In the genomic region with DNA sequence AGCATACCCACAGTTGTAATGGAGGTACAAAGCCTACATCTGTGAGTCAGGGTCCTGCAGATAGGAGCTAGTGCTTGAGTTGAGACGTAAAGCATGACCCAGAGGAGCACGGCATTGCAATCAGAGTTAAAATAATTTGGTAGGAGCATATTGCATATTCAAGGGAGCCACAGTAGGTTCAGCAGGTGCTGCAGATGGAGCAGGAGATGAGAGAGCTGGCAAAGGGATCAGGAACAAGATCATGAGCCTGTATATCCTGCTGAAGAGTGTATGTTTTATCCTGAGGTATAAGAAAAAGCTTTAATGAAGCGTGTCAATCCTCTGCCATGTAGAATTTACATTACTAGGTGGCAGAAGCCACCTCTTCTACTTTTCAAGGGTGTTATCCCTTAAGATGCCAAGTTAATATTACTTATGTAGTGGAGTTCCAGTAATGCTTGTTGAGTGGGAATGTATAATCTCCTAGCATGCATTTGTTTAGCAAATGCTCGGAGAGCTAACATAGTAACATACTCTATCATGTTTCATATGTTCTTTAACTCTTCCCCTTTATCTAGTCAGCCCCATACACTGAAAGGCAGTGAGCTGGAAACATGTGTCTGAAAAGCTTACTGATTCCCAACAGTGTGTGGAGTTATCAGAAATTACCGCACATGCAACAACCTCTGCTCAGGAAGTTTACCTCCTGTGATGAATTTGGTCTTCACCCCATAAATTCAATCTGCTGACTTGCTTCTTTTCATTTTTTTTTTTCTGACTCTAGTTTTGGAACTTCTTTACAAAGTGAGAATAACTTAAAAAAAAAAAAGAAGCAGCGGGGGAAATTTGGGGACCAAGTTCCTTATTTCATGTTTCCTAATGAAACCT, we compare ENCODE assay signal across 1 cellular context.
TF ChIP-seq lines count a peak whose summit lies in the region.

No MANE protein-coding gene starts in this region.

TF ChIP-seq in K562, 482 proteins besides CTCF, POLR2A, EP300 and RAD21 (continued from another document and continues in another):
- TF ChIP-seq HMBOX1 (IDR thresholded peaks at IDR 0.05) (peak; percentile 46; the same call in 1 of the 2 replicates), MYNN (IDR thresholded peaks at IDR 0.05) (no peak), MYNN (CRISPR knock-in tag; IDR thresholded peaks at IDR 0.05) (no peak), TCFL5 (CRISPR knock-in tag; conservative IDR thresholded peaks at IDR 0.05) (no peak), USF2 (CRISPR knock-in tag; IDR thresholded peaks at IDR 0.05) (no peak), ARID1B (IDR thresholded peaks at IDR 0.05) (peak; percentile 46; the same call in 1 of the 2 replicates), C11orf30 (IDR thresholded peaks at IDR 0.05; ENCODE audit: low read depth) (peak; percentile 67), ZBTB5 (IDR thresholded peaks at IDR 0.05) (no peak), ARID2 (IDR thresholded peaks at IDR 0.05) (no peak), CXXC5 (CRISPR knock-in tag; IDR thresholded peaks at IDR 0.05) (peak; percentile 58), NUFIP1 (IDR thresholded peaks at IDR 0.05; ENCODE audit: partially characterized antibody) (no peak), MECOM (CRISPR knock-in tag; IDR thresholded peaks at IDR 0.05) (peak; percentile 64; the same call in 1 of the 2 replicates), BHLHE40 (IDR thresholded peaks at IDR 0.05; ENCODE audit: low read length) (no peak; the same call in 1 of the 2 replicates), CCAR2 (IDR thresholded peaks at IDR 0.05; ENCODE audit: low read depth, low read length) (no peak), GATAD2A (IDR thresholded peaks at IDR 0.05) (no peak), E2F5 (CRISPR knock-in tag; IDR thresholded peaks at IDR 0.05) (no peak), HDAC2 (IDR thresholded peaks at IDR 0.05) (no peak), BCLAF1 (IDR thresholded peaks at IDR 0.05; ENCODE audit: borderline replicate concordance in 1 of 2, control insufficient read depth in 1 of 2, low read depth in 2 of 2, low read length in 1 of 2) (no peak)
- TF ChIP-seq, protein P1, sequence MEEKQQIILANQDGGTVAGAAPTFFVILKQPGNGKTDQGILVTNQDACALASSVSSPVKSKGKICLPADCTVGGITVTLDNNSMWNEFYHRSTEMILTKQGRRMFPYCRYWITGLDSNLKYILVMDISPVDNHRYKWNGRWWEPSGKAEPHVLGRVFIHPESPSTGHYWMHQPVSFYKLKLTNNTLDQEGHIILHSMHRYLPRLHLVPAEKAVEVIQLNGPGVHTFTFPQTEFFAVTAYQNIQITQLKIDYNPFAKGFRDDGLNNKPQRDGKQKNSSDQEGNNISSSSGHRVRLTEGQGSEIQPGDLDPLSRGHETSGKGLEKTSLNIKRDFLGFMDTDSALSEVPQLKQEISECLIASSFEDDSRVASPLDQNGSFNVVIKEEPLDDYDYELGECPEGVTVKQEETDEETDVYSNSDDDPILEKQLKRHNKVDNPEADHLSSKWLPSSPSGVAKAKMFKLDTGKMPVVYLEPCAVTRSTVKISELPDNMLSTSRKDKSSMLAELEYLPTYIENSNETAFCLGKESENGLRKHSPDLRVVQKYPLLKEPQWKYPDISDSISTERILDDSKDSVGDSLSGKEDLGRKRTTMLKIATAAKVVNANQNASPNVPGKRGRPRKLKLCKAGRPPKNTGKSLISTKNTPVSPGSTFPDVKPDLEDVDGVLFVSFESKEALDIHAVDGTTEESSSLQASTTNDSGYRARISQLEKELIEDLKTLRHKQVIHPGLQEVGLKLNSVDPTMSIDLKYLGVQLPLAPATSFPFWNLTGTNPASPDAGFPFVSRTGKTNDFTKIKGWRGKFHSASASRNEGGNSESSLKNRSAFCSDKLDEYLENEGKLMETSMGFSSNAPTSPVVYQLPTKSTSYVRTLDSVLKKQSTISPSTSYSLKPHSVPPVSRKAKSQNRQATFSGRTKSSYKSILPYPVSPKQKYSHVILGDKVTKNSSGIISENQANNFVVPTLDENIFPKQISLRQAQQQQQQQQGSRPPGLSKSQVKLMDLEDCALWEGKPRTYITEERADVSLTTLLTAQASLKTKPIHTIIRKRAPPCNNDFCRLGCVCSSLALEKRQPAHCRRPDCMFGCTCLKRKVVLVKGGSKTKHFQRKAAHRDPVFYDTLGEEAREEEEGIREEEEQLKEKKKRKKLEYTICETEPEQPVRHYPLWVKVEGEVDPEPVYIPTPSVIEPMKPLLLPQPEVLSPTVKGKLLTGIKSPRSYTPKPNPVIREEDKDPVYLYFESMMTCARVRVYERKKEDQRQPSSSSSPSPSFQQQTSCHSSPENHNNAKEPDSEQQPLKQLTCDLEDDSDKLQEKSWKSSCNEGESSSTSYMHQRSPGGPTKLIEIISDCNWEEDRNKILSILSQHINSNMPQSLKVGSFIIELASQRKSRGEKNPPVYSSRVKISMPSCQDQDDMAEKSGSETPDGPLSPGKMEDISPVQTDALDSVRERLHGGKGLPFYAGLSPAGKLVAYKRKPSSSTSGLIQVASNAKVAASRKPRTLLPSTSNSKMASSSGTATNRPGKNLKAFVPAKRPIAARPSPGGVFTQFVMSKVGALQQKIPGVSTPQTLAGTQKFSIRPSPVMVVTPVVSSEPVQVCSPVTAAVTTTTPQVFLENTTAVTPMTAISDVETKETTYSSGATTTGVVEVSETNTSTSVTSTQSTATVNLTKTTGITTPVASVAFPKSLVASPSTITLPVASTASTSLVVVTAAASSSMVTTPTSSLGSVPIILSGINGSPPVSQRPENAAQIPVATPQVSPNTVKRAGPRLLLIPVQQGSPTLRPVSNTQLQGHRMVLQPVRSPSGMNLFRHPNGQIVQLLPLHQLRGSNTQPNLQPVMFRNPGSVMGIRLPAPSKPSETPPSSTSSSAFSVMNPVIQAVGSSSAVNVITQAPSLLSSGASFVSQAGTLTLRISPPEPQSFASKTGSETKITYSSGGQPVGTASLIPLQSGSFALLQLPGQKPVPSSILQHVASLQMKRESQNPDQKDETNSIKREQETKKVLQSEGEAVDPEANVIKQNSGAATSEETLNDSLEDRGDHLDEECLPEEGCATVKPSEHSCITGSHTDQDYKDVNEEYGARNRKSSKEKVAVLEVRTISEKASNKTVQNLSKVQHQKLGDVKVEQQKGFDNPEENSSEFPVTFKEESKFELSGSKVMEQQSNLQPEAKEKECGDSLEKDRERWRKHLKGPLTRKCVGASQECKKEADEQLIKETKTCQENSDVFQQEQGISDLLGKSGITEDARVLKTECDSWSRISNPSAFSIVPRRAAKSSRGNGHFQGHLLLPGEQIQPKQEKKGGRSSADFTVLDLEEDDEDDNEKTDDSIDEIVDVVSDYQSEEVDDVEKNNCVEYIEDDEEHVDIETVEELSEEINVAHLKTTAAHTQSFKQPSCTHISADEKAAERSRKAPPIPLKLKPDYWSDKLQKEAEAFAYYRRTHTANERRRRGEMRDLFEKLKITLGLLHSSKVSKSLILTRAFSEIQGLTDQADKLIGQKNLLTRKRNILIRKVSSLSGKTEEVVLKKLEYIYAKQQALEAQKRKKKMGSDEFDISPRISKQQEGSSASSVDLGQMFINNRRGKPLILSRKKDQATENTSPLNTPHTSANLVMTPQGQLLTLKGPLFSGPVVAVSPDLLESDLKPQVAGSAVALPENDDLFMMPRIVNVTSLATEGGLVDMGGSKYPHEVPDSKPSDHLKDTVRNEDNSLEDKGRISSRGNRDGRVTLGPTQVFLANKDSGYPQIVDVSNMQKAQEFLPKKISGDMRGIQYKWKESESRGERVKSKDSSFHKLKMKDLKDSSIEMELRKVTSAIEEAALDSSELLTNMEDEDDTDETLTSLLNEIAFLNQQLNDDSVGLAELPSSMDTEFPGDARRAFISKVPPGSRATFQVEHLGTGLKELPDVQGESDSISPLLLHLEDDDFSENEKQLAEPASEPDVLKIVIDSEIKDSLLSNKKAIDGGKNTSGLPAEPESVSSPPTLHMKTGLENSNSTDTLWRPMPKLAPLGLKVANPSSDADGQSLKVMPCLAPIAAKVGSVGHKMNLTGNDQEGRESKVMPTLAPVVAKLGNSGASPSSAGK (IDR thresholded peaks at IDR 0.05): 0 out of 2 replicates have a peak, but pooled peaks have one; percentile 27
- TF ChIP-seq, protein P2, sequence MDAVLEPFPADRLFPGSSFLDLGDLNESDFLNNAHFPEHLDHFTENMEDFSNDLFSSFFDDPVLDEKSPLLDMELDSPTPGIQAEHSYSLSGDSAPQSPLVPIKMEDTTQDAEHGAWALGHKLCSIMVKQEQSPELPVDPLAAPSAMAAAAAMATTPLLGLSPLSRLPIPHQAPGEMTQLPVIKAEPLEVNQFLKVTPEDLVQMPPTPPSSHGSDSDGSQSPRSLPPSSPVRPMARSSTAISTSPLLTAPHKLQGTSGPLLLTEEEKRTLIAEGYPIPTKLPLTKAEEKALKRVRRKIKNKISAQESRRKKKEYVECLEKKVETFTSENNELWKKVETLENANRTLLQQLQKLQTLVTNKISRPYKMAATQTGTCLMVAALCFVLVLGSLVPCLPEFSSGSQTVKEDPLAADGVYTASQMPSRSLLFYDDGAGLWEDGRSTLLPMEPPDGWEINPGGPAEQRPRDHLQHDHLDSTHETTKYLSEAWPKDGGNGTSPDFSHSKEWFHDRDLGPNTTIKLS (IDR thresholded peaks at IDR 0.05; ENCODE audit: borderline replicate concordance, low read depth): no peak
- TF ChIP-seq, protein P3, sequence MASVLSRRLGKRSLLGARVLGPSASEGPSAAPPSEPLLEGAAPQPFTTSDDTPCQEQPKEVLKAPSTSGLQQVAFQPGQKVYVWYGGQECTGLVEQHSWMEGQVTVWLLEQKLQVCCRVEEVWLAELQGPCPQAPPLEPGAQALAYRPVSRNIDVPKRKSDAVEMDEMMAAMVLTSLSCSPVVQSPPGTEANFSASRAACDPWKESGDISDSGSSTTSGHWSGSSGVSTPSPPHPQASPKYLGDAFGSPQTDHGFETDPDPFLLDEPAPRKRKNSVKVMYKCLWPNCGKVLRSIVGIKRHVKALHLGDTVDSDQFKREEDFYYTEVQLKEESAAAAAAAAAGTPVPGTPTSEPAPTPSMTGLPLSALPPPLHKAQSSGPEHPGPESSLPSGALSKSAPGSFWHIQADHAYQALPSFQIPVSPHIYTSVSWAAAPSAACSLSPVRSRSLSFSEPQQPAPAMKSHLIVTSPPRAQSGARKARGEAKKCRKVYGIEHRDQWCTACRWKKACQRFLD (CRISPR knock-in tag; IDR thresholded peaks at IDR 0.05): peak; percentile 77
